Comparison of ENCODE assay signal across 9 cellular contexts in the genomic region with DNA sequence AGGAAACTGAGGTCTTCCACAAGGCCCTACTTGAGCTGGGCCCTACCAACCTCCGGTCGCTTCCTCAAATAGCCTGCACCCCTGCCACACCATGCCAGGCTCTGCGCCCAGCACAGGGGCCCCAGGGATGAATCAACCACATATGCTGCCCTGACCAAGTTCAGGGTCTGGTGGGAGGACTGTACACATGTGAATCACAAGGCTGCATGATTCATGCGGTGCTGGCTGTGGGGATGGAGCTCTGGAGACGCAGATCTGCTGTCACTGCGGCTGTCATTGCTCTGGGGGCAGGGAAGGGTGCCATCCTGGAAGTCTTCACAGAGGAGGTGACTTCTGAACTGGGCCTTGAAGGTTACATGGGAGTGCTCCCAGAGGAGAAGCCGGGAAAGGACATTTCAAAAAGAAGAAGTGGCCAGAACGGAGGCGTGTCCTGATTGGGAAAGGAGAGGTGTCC. TPM values are rescaled to one million over a fixed set of nuclear protein-coding genes. Genes with fewer than 3 reads are reported as not detected.
DNase-seq lines count a peak whose midpoint lies in the region; ATAC-seq and TF ChIP-seq lines count a peak whose summit lies in the region.
"Had no signal": no experiment of that assay in that cellular context is flagged by ENCODE, and none has a peak within 500 bp of the region (broad histone marks: within the 10 kb centered on the region; RNA-seq: fewer than 3 reads in every experiment).

No MANE protein-coding gene starts in this region.

- CTCF ChIA-PET in activated CD4-positive, alpha-beta T cell treated with anti-CD3 and anti-CD28 coated beads, Interleukin-2, amount 10 ng/mL, durations not matched to agents 7 days and 5 days (lab: Charles Lee), result interaction anchor here (1.0 to 2.1 kb wide), 5 partner anchors 14 to 63 kb away, joined by 3 to 6 read pairs (median 5); no protein-coding TSS in a partner anchor

- no peak for TF ChIP-seq CTCF in esophagus muscularis mucosa (IDR thresholded peaks at IDR 0.05)

- no peaks in the 10 kb centered on the region for H3K36me3 ChIP-seq in esophagus muscularis mucosa

- H3K4me1 Mint-ChIP-seq in activated CD4-positive, alpha-beta T cell treated with anti-CD3 and anti-CD28 coated beads, Interleukin-2, amount 10 ng/mL, durations not matched to agents 7 days and 5 days, result peaks cover 93% of the 10 kb centered on the region

- POLR2A ChIA-PET in activated CD4-positive, alpha-beta T cell treated with anti-CD3 and anti-CD28 coated beads, Interleukin-2, amount 10 ng/mL, durations not matched to agents 7 days and 5 days (lab: Charles Lee), result no interaction called here

- no peaks in the 10 kb centered on the region for H3K9me3 ChIP-seq in esophagus muscularis mucosa

- ATAC-seq in HG03039 (IDR thresholded peaks at IDR 0.05; ENCODE audit: unreplicated experiment) (no peak), GM18505 (IDR thresholded peaks at IDR 0.05; ENCODE audit: unreplicated experiment) (no peak), HG03354 (IDR thresholded peaks at IDR 0.05; ENCODE audit: poor library complexity, severe bottlenecking, unreplicated experiment) (no peak)

- peaks cover 19 to 29% (median 26%) of the 10 kb centered on the region in 4 donors for H3K4me1 ChIP-seq in esophagus muscularis mucosa

- H3K4me3 ChIP-seq in esophagus muscularis mucosa, result no peak overlapping the region
- H3K4me3 ChIP-seq: SK-N-MC had no signal

- H3K4me3 Mint-ChIP-seq in activated CD4-positive, alpha-beta T cell treated with anti-CD3 and anti-CD28 coated beads, Interleukin-2, amount 10 ng/mL, durations not matched to agents 7 days and 5 days, result no peak overlapping the region

- intact Hi-C loops in esophagus muscularis mucosa (cut with DNase I), result no loop called here

- 76% methylated on average over 8 of the region's 9 CpGs for WGBS in esophagus muscularis mucosa

- DNase-seq in HS-5 (ENCODE audit: low read depth), result peak; percentile 77
- DNase-seq in activated CD4-positive, alpha-beta T cell treated with anti-CD3 and anti-CD28 coated beads, Interleukin-2, amount 10 ng/mL, durations not matched to agents 7 days and 5 days, result peak; percentile 32
- peak; percentile 66 for DNase-seq in fibroblast of gingiva (ENCODE audit: low read depth)
- DNase-seq in stimulated activated CD4-positive, alpha-beta T cell treated with anti-CD3 and anti-CD28 coated beads, Interleukin-2, amount 100 ng/mL, for 48 hours, result peak; percentile 61 to 62
- DNase-seq in esophagus muscularis mucosa (ENCODE audit: extremely low spot score), result no peak

- peaks cover 0 to 28% (median 0%) of the 10 kb centered on the region in 4 donors for H3K27me3 ChIP-seq in esophagus muscularis mucosa

- H3K36me3 Mint-ChIP-seq in activated CD4-positive, alpha-beta T cell treated with anti-CD3 and anti-CD28 coated beads, Interleukin-2, amount 10 ng/mL, durations not matched to agents 7 days and 5 days (ENCODE audit: low read depth), result peaks cover 90% of the 10 kb centered on the region

- H3K27ac ChIP-seq in esophagus muscularis mucosa (replicated peaks in 1 of 4), result no peak overlapping the region
- H3K27ac ChIP-seq: SK-N-MC had no signal

- no peaks in the 10 kb centered on the region for H3K9me3 Mint-ChIP-seq in activated CD4-positive, alpha-beta T cell treated with anti-CD3 and anti-CD28 coated beads, Interleukin-2, amount 10 ng/mL, durations not matched to agents 7 days and 5 days

- peak overlapping the region; percentile 90 for H3K27ac Mint-ChIP-seq in activated CD4-positive, alpha-beta T cell treated with anti-CD3 and anti-CD28 coated beads, Interleukin-2, amount 10 ng/mL, durations not matched to agents 7 days and 5 days

- TF ChIP-seq POLR2A in GM18505 (IDR thresholded peaks at IDR 0.05; ENCODE audit: borderline replicate concordance, extremely low read depth, insufficient read depth, insufficient read length) (no peak), esophagus muscularis mucosa (IDR thresholded peaks at IDR 0.05; ENCODE audit: low read depth) (no peak)

- no peak for TF ChIP-seq EP300 in esophagus muscularis mucosa (IDR thresholded peaks at IDR 0.05)

- H3K27me3 Mint-ChIP-seq in activated CD4-positive, alpha-beta T cell treated with anti-CD3 and anti-CD28 coated beads, Interleukin-2, amount 10 ng/mL, durations not matched to agents 7 days and 5 days, result no peaks in the 10 kb centered on the region

RNA-seq across cellular contexts. Expression of a gene that starts 21.5 kb away (rescaled TPM):
- 100 to 1,000 TPM; 106 to 110 TPM for total RNA-seq in activated CD4-positive, alpha-beta T cell treated with anti-CD3 and anti-CD28 coated beads, Interleukin-2, amount 10 ng/mL, durations not matched to agents 7 days and 5 days
- 10 to 100 TPM in 2 of 4 donors, 1 to 10 TPM in 2; 5.1 to 27.3 (median 9.4) TPM for total RNA-seq in esophagus muscularis mucosa

RNA-seq across cellular contexts. Expression of a gene that starts 59.8 kb away (rescaled TPM):
- total RNA-seq in activated CD4-positive, alpha-beta T cell treated with anti-CD3 and anti-CD28 coated beads, Interleukin-2, amount 10 ng/mL, durations not matched to agents 7 days and 5 days, result 1,000 to 10,000 TPM; 1,015 to 1,117 TPM
- 10 to 100 TPM in 1 of 4 donors, 1 to 10 TPM in 3; 4.1 to 21.9 (median 7.2) TPM for total RNA-seq in esophagus muscularis mucosa

Comparison
In these comparisons a context has a peak if more than half of its experiments do, and no peak if none do; other contexts are left out.
1. RNA of a gene that starts 59.8 kb away (total RNA-seq): 1,015 to 1,117 TPM in activated CD4-positive, alpha-beta T cell treated with anti-CD3 and anti-CD28 coated beads, Interleukin-2, amount 10 ng/mL, durations not matched to agents 7 days and 5 days; 4.1 to 21.9 TPM in esophagus muscularis mucosa; every median in the first group is over 10 times any median in the second.